Comparison of ENCODE assay signal across 26 cellular contexts in genomic region chr16:64215730-64216129, GRCh38.
"Had no signal": no experiment of that assay in that cellular context is flagged by ENCODE, and none has a peak within 500 bp of the region (broad histone marks: within the 10 kb centered on the region; RNA-seq: fewer than 3 reads in every experiment).

No MANE protein-coding gene starts in this region.

- DNase-seq: stimulated activated CD4-positive, alpha-beta T cell treated with anti-CD3 and anti-CD28 coated beads, Interleukin-2, amount 100 ng/mL, for 48 hours; stimulated activated CD4-positive, alpha-beta T cell treated with anti-CD3 and anti-CD28 coated beads, Interleukin-4, amount 100 ng/mL, for 1 hour; stimulated activated CD4-positive, alpha-beta T cell treated with anti-CD3 and anti-CD28 coated beads, Interleukin-4, amount 100 ng/mL, for 24 hours; stimulated activated CD4-positive, alpha-beta T cell treated with anti-CD3 and anti-CD28 coated beads, Interleukin-4, amount 100 ng/mL, for 4 hours; stimulated activated CD8-positive, alpha-beta memory T cell treated with anti-CD3 and anti-CD28 coated beads, Interleukin-4, amount 100 ng/mL, for 48 hours; stimulated activated naive B cell treated with anti-CD40 and anti-IgM and Interleukin-4, amounts not matched to agents 10 μg/mL and 1 μg/mL and 100 μg/mL, for 72 hours; stimulated activated naive CD4-positive, alpha-beta T cell; stimulated activated naive CD4-positive, alpha-beta T cell treated with Interleukin-2 at 50 U/mL for 16 hours; stimulated activated naive CD8-positive, alpha-beta T cell treated with anti-CD3 and anti-CD28 coated beads, Interleukin-15, amount 100 ng/mL, for 72 hours; stimulated activated naive CD8-positive, alpha-beta T cell treated with anti-CD3 and anti-CD28 coated beads, Interleukin-15, Interleukin-2, amounts not matched to agents 100 U/mL and 50 U/mL, for 24 hours; stomach; substantia nigra; testis; thyroid gland; tibial artery; transverse colon; trophoblast cell; upper lobe of left lung; upper lobe of right lung; uterus had no signal

- H3K9me3 ChIP-seq: stomach, suprapubic skin, testis, thoracic aorta, thyroid gland, tibial artery, tibial nerve, transverse colon, upper lobe of left lung, upper lobe of right lung, uterus, vagina had no signal

- H3K36me3 ChIP-seq: stomach, suprapubic skin, thoracic aorta, thyroid gland, tibial artery, tibial nerve, transverse colon, upper lobe of left lung, upper lobe of right lung, uterus, vagina had no signal

- H3K27me3 ChIP-seq: stomach, suprapubic skin, testis, thyroid gland, tibial artery, tibial nerve, transverse colon, upper lobe of left lung, upper lobe of right lung, uterus, vagina had no signal

- H3K4me3 ChIP-seq: stomach, suprapubic skin, testis, thoracic aorta, thyroid gland, tibial artery, tibial nerve, transverse colon, upper lobe of left lung, upper lobe of right lung, uterus, vagina had no signal

- ATAC-seq: stimulated activated effector memory CD8-positive, alpha-beta T cell treated with anti-CD3 and anti-CD28 coated beads, Interleukin-12 subunit alpha, Interleukin-12 subunit beta, amount 100 ng/mL, for 72 hours; stimulated activated memory B cell treated with anti-CD40 and anti-IgM and Interleukin-4, amounts not matched to agents 10 μg/mL and 1 μg/mL and 100 μg/mL, for 72 hours; stimulated activated naive B cell treated with anti-CD40 and anti-IgM and Interleukin-4, amounts not matched to agents 10 μg/mL and 1 μg/mL and 100 μg/mL, for 72 hours; stimulated activated naive CD8-positive, alpha-beta T cell treated with anti-CD3 and anti-CD28 coated beads, Interleukin-15, amount 100 ng/mL, for 72 hours; stimulated activated naive CD8-positive, alpha-beta T cell treated with anti-CD3 and anti-CD28 coated beads, Interleukin-15, Interleukin-2, amounts not matched to agents 100 U/mL and 50 U/mL, for 24 hours; upper lobe of right lung had no signal

- H3K27ac ChIP-seq: stomach, suprapubic skin, testis, thoracic aorta, thyroid gland, tibial artery, tibial nerve, transverse colon, upper lobe of left lung, upper lobe of right lung, uterus, vagina had no signal

- H3K4me1 ChIP-seq: stomach, suprapubic skin, testis, thyroid gland, tibial artery, transverse colon, upper lobe of left lung, upper lobe of right lung, uterus, vagina had no signal
